Comparison of ENCODE assay signal across 11 cellular contexts in genomic region chrX:21658746-21659145, GRCh38. TPM values are rescaled to one million over a fixed set of nuclear protein-coding genes. Genes with fewer than 3 reads are reported as not detected.
A peak's percentile ranks its signal among the peaks of the same experiment; 100 is the strongest.
DNase-seq lines count a peak whose midpoint lies in the region; ATAC-seq lines count a peak whose summit lies in the region.
"Had no signal": no experiment of that assay in that cellular context is flagged by ENCODE, and none has a peak within 500 bp of the region (broad histone marks: within the 10 kb centered on the region; RNA-seq: fewer than 3 reads in every experiment).

No MANE protein-coding gene starts in this region.

- intact Hi-C loops in Right ventricle myocardium superior (cut with DNase I): no loop called here

- no peaks in the 10 kb centered on the region for H3K36me3 ChIP-seq in GM23248 (ENCODE audit: low read depth)

- H3K4me3 Mint-ChIP-seq in activated CD4-positive, alpha-beta memory T cell treated with anti-CD3 and anti-CD28 coated beads, Interleukin-2, amount 10 ng/mL, durations not matched to agents 7 days and 5 days: peak overlapping the region; percentile 35

- no peaks in the 10 kb centered on the region for H3F3A ChIP-seq in GM23248 (ENCODE audit: insufficient read depth)

- H3K79me2 ChIP-seq in GM23248 (ENCODE audit: insufficient read depth): no peaks in the 10 kb centered on the region

- WGBS in GM23248 (ENCODE audit: low coverage in 1 of 2, low lambda C conversion rate in 2 of 2, missing lambda C conversion rate in 2 of 2), 2 experiments: 67 to 100% methylated on average over 3 to 22 of the region's 23 CpGs

- no peak overlapping the region for H3K9ac ChIP-seq in GM23248

- no peak overlapping the region for H2AFZ ChIP-seq in GM23248

- POLR2A ChIA-PET in activated CD4-positive, alpha-beta memory T cell treated with anti-CD3 and anti-CD28 coated beads, Interleukin-2, amount 10 ng/mL, durations not matched to agents 7 days and 5 days (lab: Charles Lee): no interaction called here

- no peaks in the 10 kb centered on the region for H3K4me1 ChIP-seq in GM23248 (ENCODE audit: insufficient read depth)

- H3K27ac Mint-ChIP-seq in activated CD4-positive, alpha-beta memory T cell treated with anti-CD3 and anti-CD28 coated beads, Interleukin-2, amount 10 ng/mL, durations not matched to agents 7 days and 5 days: no peak overlapping the region

- H3K9me2 ChIP-seq in GM23248 (ENCODE audit: insufficient read depth): no peaks in the 10 kb centered on the region

- ATAC-seq in Right ventricle myocardium superior (ENCODE audit: poor library complexity): peak; percentile 80
- ATAC-seq in HG02852 (IDR thresholded peaks at IDR 0.05; ENCODE audit: unreplicated experiment): no peak

- peaks cover 2% of the 10 kb centered on the region for H3K36me3 Mint-ChIP-seq in activated CD4-positive, alpha-beta memory T cell treated with anti-CD3 and anti-CD28 coated beads, Interleukin-2, amount 10 ng/mL, durations not matched to agents 7 days and 5 days (ENCODE audit: low read depth)

- peaks cover 6% of the 10 kb centered on the region for H3K27me3 Mint-ChIP-seq in activated CD4-positive, alpha-beta memory T cell treated with anti-CD3 and anti-CD28 coated beads, Interleukin-2, amount 10 ng/mL, durations not matched to agents 7 days and 5 days

- H4K20me1 ChIP-seq in GM23248 (ENCODE audit: insufficient read depth): no peaks in the 10 kb centered on the region

- H3K9me3 ChIP-seq in GM23248 (ENCODE audit: low read depth): no peaks in the 10 kb centered on the region

- H3K27me3 ChIP-seq in GM23248 (replicated peaks; ENCODE audit: insufficient read depth): no peaks in the 10 kb centered on the region

- no peak overlapping the region for H3K27ac ChIP-seq in GM23248

- DNase-seq in GM23248 (no peak), Right ventricle myocardium superior (peak; percentile 41), skeletal muscle cell (ENCODE audit: low read depth) (no peak), NCI-H1092 treated with DMSO at 0.1 percent for 48 hours (lab: John Stamatoyannopoulos, UW) (no peak), A172 (ENCODE audit: low spot score) (no peak)
- DNase-seq in activated CD4-positive, alpha-beta memory T cell treated with anti-CD3 and anti-CD28 coated beads, Interleukin-2, amount 10 ng/mL, durations not matched to agents 7 days and 5 days: no peak
- no peak for DNase-seq in central memory CD4-positive, alpha-beta T cell
- DNase-seq: hippocampal formation, NCI-H82 had no signal

- H3K9me3 Mint-ChIP-seq in activated CD4-positive, alpha-beta memory T cell treated with anti-CD3 and anti-CD28 coated beads, Interleukin-2, amount 10 ng/mL, durations not matched to agents 7 days and 5 days: no peaks in the 10 kb centered on the region

- H3K4me3 ChIP-seq in GM23248 (0 out of 2 replicates have a peak overlapping the region, but pooled peaks have one; percentile 37), skeletal muscle cell (ENCODE audit: low read depth, low read length) (peak overlapping the region; percentile 18)

- peaks cover 4% of the 10 kb centered on the region for H3K4me1 Mint-ChIP-seq in activated CD4-positive, alpha-beta memory T cell treated with anti-CD3 and anti-CD28 coated beads, Interleukin-2, amount 10 ng/mL, durations not matched to agents 7 days and 5 days

- in situ Hi-C loops in GM23248 (cut with MboI): no loop called here

- H3K4me2 ChIP-seq in GM23248 (ENCODE audit: unreplicated experiment): no peak overlapping the region

- CTCF ChIA-PET in activated CD4-positive, alpha-beta memory T cell treated with anti-CD3 and anti-CD28 coated beads, Interleukin-2, amount 10 ng/mL, durations not matched to agents 7 days and 5 days (lab: Charles Lee): interaction anchor here (0.7 kb wide), 1 partner anchor 222 kb away, joined by 5 read pairs; no protein-coding TSS in a partner anchor

RNA-seq across cellular contexts. Expression of gene KLHL34, which starts 0.6 kb away (rescaled TPM):
- total RNA-seq in GM23248 (2014; rRNA removed; shearing (Covaris generic)): not detected in 2 replicates
- not detected in 2 replicates for polyA plus RNA-seq in GM23248 (2016; fragmentation: Nextera tagmentation; extraction: Ambion mirVana)
- total RNA-seq in activated CD4-positive, alpha-beta memory T cell treated with anti-CD3 and anti-CD28 coated beads, Interleukin-2, amount 10 ng/mL, durations not matched to agents 7 days and 5 days: under 1 TPM; 0.40 to 0.58 TPM
- total RNA-seq in Right ventricle myocardium superior: 4.2 TPM
- total RNA-seq in A172 (2014; rRNA removed; shearing (Covaris generic)): not detected in 2 replicates
- total RNA-seq: renal cortical epithelial cell had no signal
